Comparison of ENCODE assay signal across 8 cellular contexts in genomic region chr6:149129401-149130077, GRCh38.
DNase-seq lines count a peak whose midpoint lies in the region; ATAC-seq and TF ChIP-seq lines count a peak whose summit lies in the region.

No MANE protein-coding gene starts in this region.

- no peak overlapping the region for H2AFZ ChIP-seq in osteoblast (ENCODE audit: low read length)

- intact Hi-C loops in adrenal gland (cut with DNase I) = no loop called here

- H3K4me2 ChIP-seq in osteoblast (ENCODE audit: insufficient read depth, low read length) = peak overlapping the region; percentile 35

- WGBS in adrenal gland, 4 donors = 57 to 88% (median 59%) methylated on average over 8 of the region's 8 CpGs

- H3K27ac ChIP-seq in adrenal gland = no peak overlapping the region
- no peak overlapping the region for H3K27ac ChIP-seq in osteoblast (ENCODE audit: low read depth, low read length)

- in situ Hi-C loops in KBM-7 (cut with MboI; ENCODE audit: low pct_unique_long_range_greater_than_20kb, low sequenced_read_pairs) = no loop called here

- no peaks in the 10 kb centered on the region for H3K27me3 ChIP-seq in adrenal gland
- H3K27me3 ChIP-seq in osteoblast (ENCODE audit: insufficient read depth, low read length) = peaks cover 9% of the 10 kb centered on the region

- no peaks in the 10 kb centered on the region for H3K79me2 ChIP-seq in osteoblast (ENCODE audit: insufficient read depth, low read length)

- H3K36me3 ChIP-seq in adrenal gland (replicated peaks in 1 of 2) = no peaks in the 10 kb centered on the region
- H3K36me3 ChIP-seq in osteoblast (ENCODE audit: insufficient read depth, low read length) = no peaks in the 10 kb centered on the region

- peak; percentile 84 for ATAC-seq in GM18502 (IDR thresholded peaks at IDR 0.05; ENCODE audit: poor library complexity, unreplicated experiment)
- ATAC-seq in HG02938 (IDR thresholded peaks at IDR 0.05; ENCODE audit: unreplicated experiment) = no peak

- H3K4me1 ChIP-seq in adrenal gland (replicated peaks in 1 of 2) = no peaks in the 10 kb centered on the region
- H3K4me1 ChIP-seq in osteoblast (ENCODE audit: insufficient read depth, low read length) = peaks cover 23% of the 10 kb centered on the region

- no peaks in the 10 kb centered on the region for H4K20me1 ChIP-seq in osteoblast (ENCODE audit: insufficient read depth, low read length)

- no peak overlapping the region for H3K4me3 ChIP-seq in adrenal gland
- H3K4me3 ChIP-seq in osteoblast (ENCODE audit: insufficient read depth, low read length) = no peak overlapping the region

- DNase-seq in KBM-7 = peak; percentile 64
- peak in 6 of 7 donors; percentile 40 to 75 (median 55) for DNase-seq in adrenal gland
- peak; percentile 65 for DNase-seq in osteoblast (ENCODE audit: insufficient read length, low spot score, missing footprints)
- DNase-seq in COLO829 (ENCODE audit: low spot score) = no peak
- no peak for DNase-seq in activated T-cell treated with anti-CD3 and anti-CD28 coated beads, Interleukin-2, amount 50 U/mL, for 48 hours
- DNase-seq in NCI-H526 treated with DMSO at 0.1 percent for 48 hours (lab: John Stamatoyannopoulos, UW) = no peak

- no peak for TF ChIP-seq POLR2A in adrenal gland (IDR thresholded peaks at IDR 0.05)

- no peaks in the 10 kb centered on the region for H3K9me3 ChIP-seq in adrenal gland (replicated peaks in 1 of 3)
- H3K9me3 ChIP-seq in osteoblast (ENCODE audit: low read depth, low read length) = no peaks in the 10 kb centered on the region

- TF ChIP-seq CTCF in adrenal gland (IDR thresholded peaks at IDR 0.05) (no peak), osteoblast (IDR thresholded peaks at IDR 0.05; ENCODE audit: extremely low read depth, low read depth, low read length) (no peak)

Comparison
In these comparisons a context has a peak if more than half of its experiments do, and no peak if none do; other contexts are left out.
1. DNase-seq: peak in KBM-7 (single experiment), adrenal gland (6 of 7) and osteoblast (single experiment); none in COLO829 (single experiment), activated T-cell treated with anti-CD3 and anti-CD28 coated beads, Interleukin-2, amount 50 U/mL, for 48 hours (0 of 2) and NCI-H526 treated with DMSO at 0.1 percent for 48 hours (single experiment).